22 cellular contexts compared by ENCODE assay signal in genomic region chr10:44986670-44987069, GRCh38. TPM values are rescaled to one million over a fixed set of nuclear protein-coding genes. Genes with fewer than 3 reads are reported as not detected.
DNase-seq lines count a peak whose midpoint lies in the region; ATAC-seq, FAIRE-seq and TF ChIP-seq lines count a peak whose summit lies in the region.
"Had no signal": no experiment of that assay in that cellular context is flagged by ENCODE, and none has a peak within 500 bp of the region (broad histone marks: within the 10 kb centered on the region; RNA-seq: fewer than 3 reads in every experiment).

No MANE protein-coding gene starts in this region.

- H2AFZ ChIP-seq in astrocyte (ENCODE audit: low read depth, low read length) (no peak overlapping the region), H9 (ENCODE audit: low read length) (no peak overlapping the region)
- H2AFZ ChIP-seq: PC-9 had no signal

- no peak overlapping the region for H2BK15ac ChIP-seq in H9 (ENCODE audit: low read depth, low read length)

- no peak overlapping the region for H3K27ac Mint-ChIP-seq in astrocyte (ENCODE audit: unreplicated experiment)
- H3K27ac Mint-ChIP-seq in H9: no peak overlapping the region; a peak in 1 of 7 replicates
- H3K27ac Mint-ChIP-seq: activated naive CD4-positive, alpha-beta T cell treated with anti-CD3 and anti-CD28 coated beads for 36 hours; IgD-negative memory B cell; natural killer cell treated with Interleukin-12 subunit alpha and Interleukin-12 subunit beta and Interleukin-15 and Interleukin-18, amount 100 ng/mL, for 72 hours had no signal

- no peaks in the 10 kb centered on the region for H3K23me2 ChIP-seq in H9 (ENCODE audit: insufficient read length, low read depth, low read length, poor library complexity, severe bottlenecking)

- no peak for TF ChIP-seq EP300 in gastroesophageal sphincter (IDR thresholded peaks at IDR 0.05)

- intact Hi-C loops in sciatic nerve (cut with DNase I): no loop called here

- FAIRE-seq in astrocyte (lab: Jason Lieb, UNC): no peak
- FAIRE-seq: A549 had no signal

- H2BK120ac ChIP-seq in H9 (ENCODE audit: low read depth, low read length, poor library complexity, severe bottlenecking): no peak overlapping the region

- 49 to 62% methylated on average over 3 of the region's 3 CpGs for WGBS in gastroesophageal sphincter (ENCODE audit: low coverage in 1 of 2), 2 donors
- no CpG with 5 or more reads among the region's 3 CpGs for WGBS in H9 (ENCODE audit: extremely low coverage, insufficient read length, low lambda C conversion rate)

- H4K8ac ChIP-seq in H9 (replicated peaks; ENCODE audit: insufficient read length, low read depth, low read length): no peak overlapping the region

- H3K27ac ChIP-seq in astrocyte (ENCODE audit: low read depth, low read length) (no peak overlapping the region), gastroesophageal sphincter (peak overlapping the region in 3 of 4 donors; percentile 60 to 93 (median 90)), H9 (ENCODE audit: insufficient read length, low read depth, low read length) (no peak overlapping the region)
- H3K27ac ChIP-seq: PC-9 had no signal

- no peak overlapping the region for H3K4me3 ChIP-seq in astrocyte (ENCODE audit: insufficient read depth, low read depth, low read length)
- no peak overlapping the region for H3K4me3 ChIP-seq in gastroesophageal sphincter
- H3K4me3 ChIP-seq: A549, PC-9 had no signal

- peaks cover 2% of the 10 kb centered on the region for H3K9me3 Mint-ChIP-seq in astrocyte (ENCODE audit: unreplicated experiment)
- no peaks in the 10 kb centered on the region; a peak in 2 of 5 replicates for H3K9me3 Mint-ChIP-seq in H9
- H3K9me3 Mint-ChIP-seq: activated naive CD4-positive, alpha-beta T cell treated with anti-CD3 and anti-CD28 coated beads for 36 hours; IgD-negative memory B cell; natural killer cell treated with Interleukin-12 subunit alpha and Interleukin-12 subunit beta and Interleukin-15 and Interleukin-18, amount 100 ng/mL, for 72 hours had no signal

- H3K4me2 ChIP-seq in astrocyte (ENCODE audit: low read length) (no peak overlapping the region), H9 (ENCODE audit: insufficient read depth, insufficient read length, low read length) (no peak overlapping the region)
- H3K4me2 ChIP-seq: A549, PC-9 had no signal

- no peak overlapping the region for H3K4ac ChIP-seq in H9 (ENCODE audit: low read depth, low read length)

- H3K9ac ChIP-seq in astrocyte (ENCODE audit: low read length) (no peak overlapping the region), H9 (ENCODE audit: extremely low read depth, insufficient read length, low read length) (no peak overlapping the region)

- H3K27me3 ChIP-seq in astrocyte (ENCODE audit: insufficient read depth, low read length): no peaks in the 10 kb centered on the region
- H3K27me3 ChIP-seq in gastroesophageal sphincter: no peaks in the 10 kb centered on the region
- H3K27me3 ChIP-seq in H9 (ENCODE audit: insufficient read depth, low read length): no peaks in the 10 kb centered on the region

- H3K4me3 Mint-ChIP-seq in astrocyte (ENCODE audit: unreplicated experiment) (peak overlapping the region; percentile 28), H9 (no peak overlapping the region)
- H3K4me3 Mint-ChIP-seq: activated naive CD4-positive, alpha-beta T cell treated with anti-CD3 and anti-CD28 coated beads for 36 hours; IgD-negative memory B cell; natural killer cell treated with Interleukin-12 subunit alpha and Interleukin-12 subunit beta and Interleukin-15 and Interleukin-18, amount 100 ng/mL, for 72 hours had no signal

- H3K4me1 ChIP-seq in astrocyte (ENCODE audit: insufficient read depth, low read length) (peaks cover 21% of the 10 kb centered on the region), gastroesophageal sphincter (peaks cover 0 to 74% (median 52%) of the 10 kb centered on the region in 3 donors), H9 (ENCODE audit: insufficient read depth, low read length) (peaks cover 12% of the 10 kb centered on the region; the same call in 1 of the 2 replicates)

- no peak overlapping the region for H2BK5ac ChIP-seq in H9 (ENCODE audit: insufficient read length, low read length)

- H4K5ac ChIP-seq in H9 (ENCODE audit: insufficient read length, low read depth, low read length): no peak overlapping the region

- no peak overlapping the region for H3K18ac ChIP-seq in H9 (ENCODE audit: insufficient read length, low read depth, low read length)

- H2BK12ac ChIP-seq in H9 (ENCODE audit: insufficient read length, low read depth, low read length): no peak overlapping the region

- ATAC-seq in gastroesophageal sphincter: peak; percentile 54
- ATAC-seq in sciatic nerve: peak; percentile 63
- ATAC-seq: A549; natural killer cell treated with Interleukin-12 subunit alpha and Interleukin-12 subunit beta and Interleukin-15 and Interleukin-18, amount 100 ng/mL, for 72 hours had no signal

- H3T11ph ChIP-seq in H9 (ENCODE audit: low read length): no peak overlapping the region

- TF ChIP-seq CTCF in astrocyte (IDR thresholded peaks at IDR 0.05; ENCODE audit: insufficient read depth, low read depth, low read length): no peak
- TF ChIP-seq CTCF in gastroesophageal sphincter (IDR thresholded peaks at IDR 0.05): no peak
- no peak for TF ChIP-seq CTCF in H9 (conservative IDR thresholded peaks at IDR 0.05)

- no peak overlapping the region for H3K23ac ChIP-seq in H9 (ENCODE audit: insufficient read length, low read depth, low read length)

- no peaks in the 10 kb centered on the region for H3K79me1 ChIP-seq in H9 (ENCODE audit: insufficient read depth, low read depth, low read length, poor library complexity, severe bottlenecking)

- DNase-seq in EH (ENCODE audit: low read depth): peak; percentile 61
- DNase-seq in astrocyte (ENCODE audit: low read depth): peak; percentile 73
- no peak for DNase-seq in sciatic nerve (ENCODE audit: low spot score)
- DNase-seq in NCI-H1417 treated with DMSO at 0.1 percent for 48 hours (lab: John Stamatoyannopoulos, UW): no peak
- DNase-seq in H9: no peak
- no peak for DNase-seq in DMS114 treated with DMSO at 0.1 percent for 48 hours (lab: John Stamatoyannopoulos, UW; ENCODE audit: unreplicated experiment)
- DNase-seq in middle frontal gyrus (ENCODE audit: extremely low spot score, low spot score): no peak
- DNase-seq: activated CD4-positive, alpha-beta T cell treated with anti-CD3 and anti-CD28 coated beads, Interleukin-2, amount 50 U/mL, for 48 hours; activated naive CD4-positive, alpha-beta T cell treated with anti-CD3 and anti-CD28 coated beads for 36 hours; C1 segment of cervical spinal cord; DMS79 treated with DMSO at 0.1 percent for 48 hours; effector CD4-positive, alpha-beta T cell; foreskin fibroblast; H7; mammary epithelial cell; NCI-H69; PC-9 had no signal

- no peak overlapping the region for H4K91ac ChIP-seq in H9 (ENCODE audit: insufficient read length, low read depth, low read length)

- no peak overlapping the region for H3K14ac ChIP-seq in H9 (ENCODE audit: insufficient read depth, low read length)

- no peaks in the 10 kb centered on the region for H4K20me1 ChIP-seq in astrocyte (ENCODE audit: insufficient read depth, low read length)
- H4K20me1 ChIP-seq in H9 (ENCODE audit: control insufficient read depth, insufficient read depth, insufficient read length): no peaks in the 10 kb centered on the region

- H2BK20ac ChIP-seq in H9 (ENCODE audit: low read depth, low read length, poor library complexity, severe bottlenecking): no peak overlapping the region

- peaks cover 40% of the 10 kb centered on the region for H3K36me3 Mint-ChIP-seq in astrocyte (ENCODE audit: low read depth, unreplicated experiment)
- H3K36me3 Mint-ChIP-seq in H9 (ENCODE audit: insufficient read depth in 1 of 3, low read depth in 3 of 3): peaks cover 6 to 10% (median 9%) of the 10 kb centered on the region in 3 experiments; a peak in 6 of 7 replicates
- H3K36me3 Mint-ChIP-seq: natural killer cell treated with Interleukin-12 subunit alpha and Interleukin-12 subunit beta and Interleukin-15 and Interleukin-18, amount 100 ng/mL, for 72 hours had no signal

- H3K27me3 Mint-ChIP-seq in astrocyte (ENCODE audit: low read depth, unreplicated experiment) (no peaks in the 10 kb centered on the region), H9 (ENCODE audit: low read depth) (peaks cover 3% of the 10 kb centered on the region)
- H3K27me3 Mint-ChIP-seq: natural killer cell treated with Interleukin-12 subunit alpha and Interleukin-12 subunit beta and Interleukin-15 and Interleukin-18, amount 100 ng/mL, for 72 hours; progenitor cell of endocrine pancreas had no signal

- TF ChIP-seq POLR2A in gastroesophageal sphincter (IDR thresholded peaks at IDR 0.05): no peak

- H3K79me2 ChIP-seq in astrocyte (ENCODE audit: insufficient read depth, low read length) (no peaks in the 10 kb centered on the region), H9 (ENCODE audit: insufficient read depth, low read length) (no peaks in the 10 kb centered on the region)

- H2AK5ac ChIP-seq in H9 (ENCODE audit: insufficient read length, low read length): no peak overlapping the region

- H3K56ac ChIP-seq in H9 (ENCODE audit: insufficient read length, low read depth, low read length): no peak overlapping the region

- H3K9me3 ChIP-seq in astrocyte (ENCODE audit: insufficient read depth, low read depth, low read length) (no peaks in the 10 kb centered on the region), gastroesophageal sphincter (no peaks in the 10 kb centered on the region), H9 (ENCODE audit: control insufficient read depth, low read depth, low read length) (no peaks in the 10 kb centered on the region)
- H3K9me3 ChIP-seq: A549 had no signal

- peaks cover 39% of the 10 kb centered on the region for H3K4me1 Mint-ChIP-seq in astrocyte (ENCODE audit: low read depth, unreplicated experiment)
- peaks cover 69 to 72% of the 10 kb centered on the region in 2 experiments for H3K4me1 Mint-ChIP-seq in H9
- H3K4me1 Mint-ChIP-seq: IgD-negative memory B cell had no signal

- no peaks in the 10 kb centered on the region for H3K36me3 ChIP-seq in astrocyte (ENCODE audit: insufficient read depth, low read length)
- H3K36me3 ChIP-seq in gastroesophageal sphincter: peaks cover 0 to 85% of the 10 kb centered on the region in 2 donors

RNA-seq across cellular contexts. Expression of gene DEPP1, which starts 8.1 kb away (rescaled TPM):
- total RNA-seq in astrocyte (6.6 and 8.0 TPM in 2 replicates), gastroesophageal sphincter (100 to 1,000 TPM in 2 of 4 donors, 10 to 100 TPM in 2; 48.3 to 428 (median 103) TPM), sciatic nerve (190 TPM), H9 (2021) (1.7 and 2.4 TPM in 2 replicates)

RNA-seq across cellular contexts. Expression of gene ZNF22, which starts 14.1 kb away (rescaled TPM):
- total RNA-seq in astrocyte: 10.9 and 12.0 TPM in 2 replicates
- total RNA-seq in gastroesophageal sphincter: 10 to 100 TPM; 19.2 to 35.6 (median 27.1) TPM
- 24.9 TPM for total RNA-seq in sciatic nerve
- total RNA-seq in H9 (2021): 36.9 and 37.6 TPM in 2 replicates

RNA-seq across cellular contexts. Expression of gene RASSF4, which starts 27.1 kb away (rescaled TPM):
- total RNA-seq in astrocyte (69.9 and 83.0 TPM in 2 replicates), gastroesophageal sphincter (10 to 100 TPM; 23.5 to 57.7 (median 31.6) TPM), sciatic nerve (63.7 TPM), H9 (2021) (11.3 and 11.5 TPM in 2 replicates)

Comparison
In these comparisons a context has a peak if more than half of its experiments do, and no peak if none do; other contexts are left out.
1. DNase-seq: peak in EH (single experiment) and astrocyte (single experiment); none in sciatic nerve (single experiment), NCI-H1417 treated with DMSO at 0.1 percent for 48 hours (single experiment), H9 (single experiment), DMS114 treated with DMSO at 0.1 percent for 48 hours (single experiment) and middle frontal gyrus (single experiment).
2. H3K27ac ChIP-seq: peak in gastroesophageal sphincter (3 of 4); none in astrocyte (single experiment) and H9 (single experiment).